13 cellular contexts compared by ENCODE assay signal in genomic region chr16:535446-536405, GRCh38. TPM values are rescaled to one million over a fixed set of nuclear protein-coding genes. Genes with fewer than 3 reads are reported as not detected.
DNase-seq lines count a peak whose midpoint lies in the region; ATAC-seq and TF ChIP-seq lines count a peak whose summit lies in the region.
"Had no signal": no experiment of that assay in that cellular context is flagged by ENCODE, and none has a peak within 500 bp of the region (broad histone marks: within the 10 kb centered on the region; RNA-seq: fewer than 3 reads in every experiment).

No MANE protein-coding gene starts in this region.

- ATAC-seq in activated CD8-positive, alpha-beta memory T cell treated with anti-CD3 and anti-CD28 coated beads, Interleukin-2, amount 10 ng/mL, durations not matched to agents 7 days and 5 days, result peak; percentile 31
- ATAC-seq in HG03280 (IDR thresholded peaks at IDR 0.05; ENCODE audit: unreplicated experiment) (no peak), HG02588 (IDR thresholded peaks at IDR 0.05; ENCODE audit: unreplicated experiment) (no peak), GM21619 (IDR thresholded peaks at IDR 0.05; ENCODE audit: unreplicated experiment) (no peak)

- peaks cover 10% of the 10 kb centered on the region for H3K36me3 Mint-ChIP-seq in activated CD8-positive, alpha-beta memory T cell treated with anti-CD3 and anti-CD28 coated beads, Interleukin-2, amount 10 ng/mL, durations not matched to agents 7 days and 5 days

- TF ChIP-seq EP300 in suprapubic skin (IDR thresholded peaks at IDR 0.05), result no peak

- CTCF ChIA-PET in activated CD8-positive, alpha-beta memory T cell treated with anti-CD3 and anti-CD28 coated beads, Interleukin-2, amount 10 ng/mL, durations not matched to agents 7 days and 5 days (lab: Charles Lee), result no interaction called here

- no peak overlapping the region for H3K27ac Mint-ChIP-seq in activated CD8-positive, alpha-beta memory T cell treated with anti-CD3 and anti-CD28 coated beads, Interleukin-2, amount 10 ng/mL, durations not matched to agents 7 days and 5 days

- H3K4me1 ChIP-seq in SJCRH30 (peaks cover 24% of the 10 kb centered on the region), suprapubic skin (peaks cover 29% of the 10 kb centered on the region)

- DNase-seq in activated CD8-positive, alpha-beta memory T cell treated with anti-CD3 and anti-CD28 coated beads, Interleukin-2, amount 10 ng/mL, durations not matched to agents 7 days and 5 days, result no peak
- DNase-seq in activated CD8-positive, alpha-beta memory T cell treated with anti-CD3 and anti-CD28 coated beads, Interleukin-2, amount 50 U/mL, for 48 hours, result no peak
- DNase-seq in SJCRH30 (peak; percentile 50), glomerular visceral epithelial cell (ENCODE audit: extremely low spot score) (peak; percentile 83), suprapubic skin (ENCODE audit: low spot score in 2 of 2) (peak in 1 of 2 donors; percentile 90)
- DNase-seq: NCI-H524 treated with DMSO at 0.1 percent for 48 hours; occipital lobe; stimulated activated naive CD4-positive, alpha-beta T cell treated with Interleukin-2 at 50 U/mL for 16 hours had no signal

- H3K4me3 ChIP-seq in SJCRH30, result no peak overlapping the region
- H3K4me3 ChIP-seq in suprapubic skin, result no peak overlapping the region
- H3K4me3 ChIP-seq: BLaER1 had no signal

- H3K27ac ChIP-seq in SJCRH30 (no peak overlapping the region), suprapubic skin (peak overlapping the region; percentile 29)
- H3K27ac ChIP-seq: BLaER1 had no signal

- peaks cover 25% of the 10 kb centered on the region for H3K36me3 ChIP-seq in SJCRH30
- peaks cover 30% of the 10 kb centered on the region for H3K36me3 ChIP-seq in suprapubic skin

- H3K9me3 Mint-ChIP-seq in activated CD8-positive, alpha-beta memory T cell treated with anti-CD3 and anti-CD28 coated beads, Interleukin-2, amount 10 ng/mL, durations not matched to agents 7 days and 5 days (ENCODE audit: low read depth), result no peaks in the 10 kb centered on the region

- TF ChIP-seq CTCF in suprapubic skin (IDR thresholded peaks at IDR 0.05), result no peak

- H3K27me3 ChIP-seq in SJCRH30 (no peaks in the 10 kb centered on the region), suprapubic skin (no peaks in the 10 kb centered on the region)
- H3K27me3 ChIP-seq: BLaER1 had no signal

- 65% methylated on average over 6 of the region's 39 CpGs for WGBS in suprapubic skin

- no peak overlapping the region for H3K4me3 Mint-ChIP-seq in activated CD8-positive, alpha-beta memory T cell treated with anti-CD3 and anti-CD28 coated beads, Interleukin-2, amount 10 ng/mL, durations not matched to agents 7 days and 5 days

- H3K4me1 Mint-ChIP-seq in activated CD8-positive, alpha-beta memory T cell treated with anti-CD3 and anti-CD28 coated beads, Interleukin-2, amount 10 ng/mL, durations not matched to agents 7 days and 5 days, result peaks cover 2% of the 10 kb centered on the region

- no peaks in the 10 kb centered on the region for H3K9me3 ChIP-seq in SJCRH30 (replicated peaks)
- H3K9me3 ChIP-seq in suprapubic skin, result no peaks in the 10 kb centered on the region
- H3K9me3 ChIP-seq: BLaER1 had no signal

- no peaks in the 10 kb centered on the region for H3K27me3 Mint-ChIP-seq in activated CD8-positive, alpha-beta memory T cell treated with anti-CD3 and anti-CD28 coated beads, Interleukin-2, amount 10 ng/mL, durations not matched to agents 7 days and 5 days

- no peak for TF ChIP-seq POLR2A in suprapubic skin (IDR thresholded peaks at IDR 0.05)

RNA-seq across cellular contexts. Expression of gene CAPN15, which starts 8.2 kb away (rescaled TPM):
- total RNA-seq in activated CD8-positive, alpha-beta memory T cell treated with anti-CD3 and anti-CD28 coated beads, Interleukin-2, amount 10 ng/mL, durations not matched to agents 7 days and 5 days, result 100 to 1,000 TPM; 113 to 121 TPM
- 48.8 and 54.0 TPM in 2 replicates for total RNA-seq in SJCRH30 (2014; rRNA removed; shearing (Covaris generic))
- total RNA-seq in suprapubic skin, result 10 to 100 TPM; 59.9 to 86.4 (median 75.2) TPM

RNA-seq across cellular contexts. Expression of gene PRR35, which starts 24.5 kb away (rescaled TPM):
- total RNA-seq in activated CD8-positive, alpha-beta memory T cell treated with anti-CD3 and anti-CD28 coated beads, Interleukin-2, amount 10 ng/mL, durations not matched to agents 7 days and 5 days, result not detected
- total RNA-seq in SJCRH30 (2014; rRNA removed; shearing (Covaris generic)), result not detected in 2 replicates
- total RNA-seq in suprapubic skin, result not detected
- total RNA-seq: activated CD8-positive, alpha-beta memory T cell treated with anti-CD3 and anti-CD28 coated beads for 36 hours; occipital lobe had no signal

RNA-seq across cellular contexts. Expression of gene NHLRC4, which starts 31.1 kb away (rescaled TPM):
- 1 to 10 TPM in 1 of 2 experiments, under 1 TPM in 1; 0.94 to 1.2 TPM for total RNA-seq in activated CD8-positive, alpha-beta memory T cell treated with anti-CD3 and anti-CD28 coated beads, Interleukin-2, amount 10 ng/mL, durations not matched to agents 7 days and 5 days
- 0.08 TPM in 1 of 2 replicates, not detected in the other for total RNA-seq in SJCRH30 (2014; rRNA removed; shearing (Covaris generic))
- under 1 TPM; 0.29 to 0.79 (median 0.35) TPM for total RNA-seq in suprapubic skin

RNA-seq across cellular contexts. Expression of gene PIGQ, which starts 34.0 kb away (rescaled TPM):
- 10 to 100 TPM; 38.8 to 41.0 TPM for total RNA-seq in activated CD8-positive, alpha-beta memory T cell treated with anti-CD3 and anti-CD28 coated beads, Interleukin-2, amount 10 ng/mL, durations not matched to agents 7 days and 5 days
- total RNA-seq in SJCRH30 (2014; rRNA removed; shearing (Covaris generic)), result 20.9 and 24.4 TPM in 2 replicates
- total RNA-seq in suprapubic skin, result 10 to 100 TPM; 36.9 to 54.6 (median 44.1) TPM

RNA-seq across cellular contexts. Expression of gene RAB40C, which starts 54.1 kb away (rescaled TPM):
- total RNA-seq in activated CD8-positive, alpha-beta memory T cell treated with anti-CD3 and anti-CD28 coated beads, Interleukin-2, amount 10 ng/mL, durations not matched to agents 7 days and 5 days, result 10 to 100 TPM; 13.3 to 14.0 TPM
- 13.2 and 14.4 TPM in 2 replicates for total RNA-seq in SJCRH30 (2014; rRNA removed; shearing (Covaris generic))
- total RNA-seq in suprapubic skin, result 100 to 1,000 TPM in 3 of 4 donors, 10 to 100 TPM in 1; 77.8 to 116 (median 110) TPM

Comparison
In these comparisons a context has a peak if more than half of its experiments do, and no peak if none do; other contexts are left out.
1. DNase-seq: peak in SJCRH30 (2 of 2) and glomerular visceral epithelial cell (single experiment); none in activated CD8-positive, alpha-beta memory T cell treated with anti-CD3 and anti-CD28 coated beads, Interleukin-2, amount 10 ng/mL, durations not matched to agents 7 days and 5 days (single experiment) and activated CD8-positive, alpha-beta memory T cell treated with anti-CD3 and anti-CD28 coated beads, Interleukin-2, amount 50 U/mL, for 48 hours (single experiment).